ENCODE assay signal across 9 cellular contexts in genomic region chr5:80653497-80653896, GRCh38. TPM values are rescaled to one million over a fixed set of nuclear protein-coding genes. Genes with fewer than 3 reads are reported as not detected.
DNase-seq lines count a peak whose midpoint lies in the region; ATAC-seq and TF ChIP-seq lines count a peak whose summit lies in the region.
"Had no signal": no experiment of that assay in that cellular context is flagged by ENCODE, and none has a peak within 500 bp of the region (broad histone marks: within the 10 kb centered on the region; RNA-seq: fewer than 3 reads in every experiment).

No MANE protein-coding gene starts in this region.

- peak overlapping the region; percentile 95 for H3K9ac ChIP-seq in iPS-20b (ENCODE audit: low read depth, low read length)

- DNase-seq in MCF 10A (ENCODE audit: unreplicated experiment), result no peak
- no peak for DNase-seq in breast epithelium (ENCODE audit: low spot score in 2 of 2)
- no peak for DNase-seq in activated CD4-positive, alpha-beta memory T cell treated with anti-CD3 and anti-CD28 coated beads, Interleukin-2, amount 10 ng/mL, durations not matched to agents 7 days and 5 days
- DNase-seq in stimulated activated CD4-positive, alpha-beta T cell treated with anti-CD3 and anti-CD28 coated beads, Interleukin-4, amount 100 ng/mL, for 24 hours, result no peak
- no peak for DNase-seq in tibial artery
- DNase-seq: nucleus accumbens had no signal

- peak overlapping the region; percentile 24 for H3K27ac Mint-ChIP-seq in MCF 10A (ENCODE audit: low read depth, unreplicated experiment)
- H3K27ac Mint-ChIP-seq in activated CD4-positive, alpha-beta memory T cell treated with anti-CD3 and anti-CD28 coated beads, Interleukin-2, amount 10 ng/mL, durations not matched to agents 7 days and 5 days, result peak overlapping the region; percentile 92

- H3K27me3 Mint-ChIP-seq in MCF 10A (ENCODE audit: insufficient read depth, unreplicated experiment), result no peaks in the 10 kb centered on the region
- H3K27me3 Mint-ChIP-seq in activated CD4-positive, alpha-beta memory T cell treated with anti-CD3 and anti-CD28 coated beads, Interleukin-2, amount 10 ng/mL, durations not matched to agents 7 days and 5 days, result no peaks in the 10 kb centered on the region

- 52% methylated on average over 8 of the region's 8 CpGs for WGBS in thymus

- H3K4me1 Mint-ChIP-seq in MCF 10A (ENCODE audit: insufficient read depth, unreplicated experiment), result peaks cover 16% of the 10 kb centered on the region
- H3K4me1 Mint-ChIP-seq in activated CD4-positive, alpha-beta memory T cell treated with anti-CD3 and anti-CD28 coated beads, Interleukin-2, amount 10 ng/mL, durations not matched to agents 7 days and 5 days, result peaks cover 30% of the 10 kb centered on the region

- H3K27ac ChIP-seq in breast epithelium, result no peak overlapping the region
- no peak overlapping the region for H3K27ac ChIP-seq in iPS-20b (ENCODE audit: low read length)
- H3K27ac ChIP-seq in thymus (ENCODE audit: low read depth), result no peak overlapping the region
- H3K27ac ChIP-seq in tibial artery, result no peak overlapping the region

- H3K36me3 Mint-ChIP-seq in MCF 10A (ENCODE audit: insufficient read depth, unreplicated experiment), result peaks cover 24% of the 10 kb centered on the region
- peaks cover 34% of the 10 kb centered on the region for H3K36me3 Mint-ChIP-seq in activated CD4-positive, alpha-beta memory T cell treated with anti-CD3 and anti-CD28 coated beads, Interleukin-2, amount 10 ng/mL, durations not matched to agents 7 days and 5 days (ENCODE audit: low read depth)

- H3K36me3 ChIP-seq in breast epithelium (no peaks in the 10 kb centered on the region), iPS-20b (ENCODE audit: insufficient read depth, low read depth, low read length) (peaks cover 24% of the 10 kb centered on the region), thymus (ENCODE audit: control insufficient read depth, insufficient read depth) (peaks cover 6% of the 10 kb centered on the region), tibial artery (peaks cover 13 to 18% (median 15%) of the 10 kb centered on the region in 3 donors)

- no peak for TF ChIP-seq CTCF in MCF 10A (IDR thresholded peaks at IDR 0.05; ENCODE audit: unreplicated experiment)
- no peak for TF ChIP-seq CTCF in breast epithelium (IDR thresholded peaks at IDR 0.05)
- no peak for TF ChIP-seq CTCF in tibial artery (IDR thresholded peaks at IDR 0.05)

- CTCF ChIA-PET in MCF 10A (lab: Yijun Ruan, JAX), result interaction anchor here (0.7 kb wide), 1 partner anchor 20 kb away, joined by 3 read pairs; no protein-coding TSS in a partner anchor
- CTCF ChIA-PET in activated CD4-positive, alpha-beta memory T cell treated with anti-CD3 and anti-CD28 coated beads, Interleukin-2, amount 10 ng/mL, durations not matched to agents 7 days and 5 days (lab: Charles Lee), result interaction anchor here (0.9 kb wide), 1 partner anchor 408 kb away, joined by 3 read pairs; no protein-coding TSS in a partner anchor

- H3K4me1 ChIP-seq in breast epithelium (peaks cover 3 to 7% of the 10 kb centered on the region in 2 donors), iPS-20b (ENCODE audit: insufficient read depth, low read length) (peaks cover 10% of the 10 kb centered on the region; the same call in 1 of the 2 replicates), thymus (ENCODE audit: control insufficient read depth, insufficient read depth, low read length) (peaks cover 13% of the 10 kb centered on the region), tibial artery (peaks cover 0 to 20% (median 13%) of the 10 kb centered on the region in 4 donors)

- BruUV-seq in MCF 10A (replicated peaks; lab: Mats Ljungman, UMichigan), result no TSS peak

- H3K27me3 ChIP-seq in breast epithelium, result no peaks in the 10 kb centered on the region
- no peaks in the 10 kb centered on the region for H3K27me3 ChIP-seq in iPS-20b (ENCODE audit: insufficient read depth, low read length)
- no peaks in the 10 kb centered on the region for H3K27me3 ChIP-seq in thymus (ENCODE audit: control insufficient read depth, insufficient read depth)
- H3K27me3 ChIP-seq in tibial artery, result no peaks in the 10 kb centered on the region

- no peaks in the 10 kb centered on the region for H3K9me3 Mint-ChIP-seq in MCF 10A (ENCODE audit: unreplicated experiment)
- no peaks in the 10 kb centered on the region for H3K9me3 Mint-ChIP-seq in activated CD4-positive, alpha-beta memory T cell treated with anti-CD3 and anti-CD28 coated beads, Interleukin-2, amount 10 ng/mL, durations not matched to agents 7 days and 5 days

- H3K4me3 ChIP-seq in breast epithelium (peak overlapping the region in 1 of 3 donors; percentile 86), iPS-20b (ENCODE audit: low read length) (peak overlapping the region; percentile 79), thymus (ENCODE audit: low read length) (peak overlapping the region; percentile 96), tibial artery (peak overlapping the region in 1 of 2 donors; percentile 97)

- no peak for ATAC-seq in GM19463 (IDR thresholded peaks at IDR 0.05; ENCODE audit: unreplicated experiment)

- no peak for TF ChIP-seq POLR2A in breast epithelium (IDR thresholded peaks at IDR 0.05)

- POLR2A ChIA-PET in MCF 10A (lab: Yijun Ruan, JAX), result interaction anchor here (0.6 kb wide), 1 partner anchor 556 kb away, joined by 3 read pairs; no protein-coding TSS in a partner anchor
- POLR2A ChIA-PET in activated CD4-positive, alpha-beta memory T cell treated with anti-CD3 and anti-CD28 coated beads, Interleukin-2, amount 10 ng/mL, durations not matched to agents 7 days and 5 days (lab: Charles Lee), result interaction anchor here (0.6 to 4.1 kb wide), 10 partner anchors 12 to 1668 kb away, joined by 3 to 46 read pairs (median 7); partner anchors contain the start of genes SERINC5, SSBP2 and ZFYVE16

- intact Hi-C loops in MCF 10A (cut with micrococcal nuclease), result loop anchor here (10.0 kb wide), 1 partner anchor 249 kb away; the partner anchor contains the start of gene ZFYVE16
- intact Hi-C loops in breast epithelium (cut with DNase I; ENCODE audit: low total_unique reads), result loop anchor here (5.0 kb wide), 1 partner anchor 681 kb away; no protein-coding TSS in a partner anchor
- intact Hi-C loops in tibial artery (cut with DNase I; ENCODE audit: low total_unique reads), result no loop called here

- peak overlapping the region; percentile 96 for H3K4me3 Mint-ChIP-seq in MCF 10A (ENCODE audit: unreplicated experiment)
- peak overlapping the region; percentile 90 for H3K4me3 Mint-ChIP-seq in activated CD4-positive, alpha-beta memory T cell treated with anti-CD3 and anti-CD28 coated beads, Interleukin-2, amount 10 ng/mL, durations not matched to agents 7 days and 5 days

- no peaks in the 10 kb centered on the region for H3K9me3 ChIP-seq in breast epithelium
- no peaks in the 10 kb centered on the region for H3K9me3 ChIP-seq in iPS-20b (ENCODE audit: insufficient read depth, low read depth, low read length)
- H3K9me3 ChIP-seq in thymus (ENCODE audit: control insufficient read depth), result no peaks in the 10 kb centered on the region
- H3K9me3 ChIP-seq in tibial artery, result no peaks in the 10 kb centered on the region

RNA-seq across cellular contexts. Expression of gene MSH3, which starts 1.0 kb away (rescaled TPM):
- total RNA-seq in MCF 10A (2022), result 17.5 and 21.9 TPM in 2 replicates
- 10 to 100 TPM; 20.0 to 21.4 (median 21.3) TPM for total RNA-seq in breast epithelium
- total RNA-seq in activated CD4-positive, alpha-beta memory T cell treated with anti-CD3 and anti-CD28 coated beads, Interleukin-2, amount 10 ng/mL, durations not matched to agents 7 days and 5 days, result 10 to 100 TPM; 20.1 to 21.2 TPM
- 4.8 TPM for polyA plus RNA-seq in thymus

RNA-seq across cellular contexts. Expression of gene DHFR, which starts 1.3 kb away (rescaled TPM):
- total RNA-seq in MCF 10A (2022) (6.3 and 13.0 TPM in 2 replicates), breast epithelium (10 to 100 TPM in 2 of 3 donors, 1 to 10 TPM in 1; 6.9 to 22.4 (median 10.8) TPM)
- 10 to 100 TPM; 62.6 to 67.2 TPM for total RNA-seq in activated CD4-positive, alpha-beta memory T cell treated with anti-CD3 and anti-CD28 coated beads, Interleukin-2, amount 10 ng/mL, durations not matched to agents 7 days and 5 days
- 15.9 TPM for polyA plus RNA-seq in thymus
